In genomic region chr14:49893309-49894213, GRCh38 we compare ENCODE assay signal across 8 cellular contexts. TPM values are rescaled to one million over a fixed set of nuclear protein-coding genes. Genes with fewer than 3 reads are reported as not detected.
DNase-seq lines count a peak whose midpoint lies in the region; ATAC-seq, FAIRE-seq and TF ChIP-seq lines count a peak whose summit lies in the region.

No MANE protein-coding gene starts in this region.

- no peak for TF ChIP-seq CTCF in Calu3 (IDR thresholded peaks at IDR 0.05; ENCODE audit: unreplicated experiment)
- TF ChIP-seq CTCF in activated B cell treated with CpG ODN at 0.5 μM for 24 hours (IDR thresholded peaks at IDR 0.05) = no peak
- no peak for TF ChIP-seq CTCF in HepG2 (CRISPR knock-in tag; IDR thresholded peaks at IDR 0.05)

- WGBS in HepG2 (ENCODE audit: low lambda C conversion rate) = 2% methylated on average over 9 of the region's 85 CpGs

- H3K27ac Mint-ChIP-seq in Calu3 (ENCODE audit: unreplicated experiment) (peak overlapping the region; percentile 97), activated B cell treated with CpG ODN at 0.5 μM for 24 hours (peak overlapping the region; percentile 98)

- H2AFZ ChIP-seq in HepG2 (ENCODE audit: low read length) = no peak overlapping the region

- in situ Hi-C loops in HepG2 (cut with HindIII; ENCODE audit: extremely low pct_ligation_motif_present, low pct_unique_long_range_greater_than_20kb) = loop anchor here (5.0 kb wide), 1 partner anchor 109 kb away; no protein-coding TSS in a partner anchor

- POLR2A ChIA-PET in activated B cell treated with CpG ODN at 0.5 μM for 24 hours (lab: Charles Lee) (interaction anchor here (0.6 to 3.9 kb wide), 36 partner anchors 10 to 259 kb away, joined by 3 to 143 read pairs (median 12); partner anchors contain the start of genes DNAAF2, KLHDC2 and NEMF), HepG2 (lab: Yijun Ruan, JAX) (interaction anchor here (0.8 to 3.4 kb wide), 12 partner anchors 9 to 168 kb away, joined by 3 to 27 read pairs (median 6); partner anchors contain the start of gene NEMF)

- peak; percentile 29 for ATAC-seq in GM21390 (IDR thresholded peaks at IDR 0.05; ENCODE audit: unreplicated experiment)
- peak; percentile 40 for ATAC-seq in activated B cell treated with CpG ODN at 0.5 μM for 24 hours (ENCODE audit: low read depth)
- peak; percentile 68 for ATAC-seq in HepG2

- H3K9me3 ChIP-seq in HUES48 (ENCODE audit: control insufficient read depth, insufficient read depth, low read length) (no peaks in the 10 kb centered on the region), HepG2 (ENCODE audit: low read length) (no peaks in the 10 kb centered on the region)

- H3K27me3 ChIP-seq in HUES48 (ENCODE audit: control insufficient read depth, insufficient read depth, low read length) (no peaks in the 10 kb centered on the region), HepG2 (ENCODE audit: control insufficient read depth in 1 of 2, insufficient read depth in 2 of 2, low read length in 2 of 2) (no peaks in the 10 kb centered on the region)

- H3K9me3 Mint-ChIP-seq in Calu3 (ENCODE audit: low read depth, unreplicated experiment) = no peaks in the 10 kb centered on the region
- no peaks in the 10 kb centered on the region for H3K9me3 Mint-ChIP-seq in activated B cell treated with CpG ODN at 0.5 μM for 24 hours

- TF ChIP-seq EP300 in HepG2 (IDR thresholded peaks at IDR 0.05; ENCODE audit: low read depth in 2 of 2, low read length in 2 of 2) = no peak
- TF ChIP-seq EP300 in HepG2 (CRISPR knock-in tag; IDR thresholded peaks at IDR 0.05; ENCODE audit: borderline replicate concordance) = no peak

- BruUV-seq in Calu3 (replicated peaks; lab: Mats Ljungman, UMichigan) = TSS peak; percentile 76
- BruUV-seq in HepG2 (replicated peaks; lab: Mats Ljungman, UMichigan) = TSS peak; percentile 61

- H3K4me3 ChIP-seq in HUES48 (ENCODE audit: low read depth, low read length) = peak overlapping the region; percentile 91
- H3K4me3 ChIP-seq in HepG2 (replicated peaks in 1 of 3; ENCODE audit: insufficient read depth in 1 of 3, low read depth in 2 of 3, low read length in 3 of 3) = peak overlapping the region; percentile 95 to 99 (median 97)

- no peak for FAIRE-seq in HepG2 (lab: Jason Lieb, UNC)

- DNase-seq in Calu3 (peak; percentile 63), activated B cell treated with CpG ODN at 0.5 μM for 24 hours (peak; percentile 68), caudate nucleus (lab: John Stamatoyannopoulos, UW) (peak in 17 of 61 donors; percentile 23 to 67 (median 37)), HepG2 (ENCODE audit: low spot score) (no peak), hippocampal formation (lab: John Stamatoyannopoulos, UW) (no peak)
- DNase-seq in stimulated activated CD4-positive, alpha-beta T cell treated with anti-CD3 and anti-CD28 coated beads, TNF-alpha, amount 100 ng/mL, for 24 hours (ENCODE audit: low read depth in 3 of 3) = peak; percentile 56 to 83 (median 69)

- H4K20me1 ChIP-seq in HepG2 (ENCODE audit: insufficient read depth, low read length) = peaks cover 27% of the 10 kb centered on the region

- peaks cover 46% of the 10 kb centered on the region for H3K79me2 ChIP-seq in HepG2 (ENCODE audit: insufficient read depth, low read length)

- H3K4me1 ChIP-seq in HUES48 (ENCODE audit: control insufficient read depth, insufficient read depth, low read length) (peaks cover 9% of the 10 kb centered on the region), HepG2 (ENCODE audit: insufficient read depth, low read length) (peaks cover 37% of the 10 kb centered on the region)

- H3K4me1 Mint-ChIP-seq in Calu3 (ENCODE audit: low read depth, unreplicated experiment) (peaks cover 10% of the 10 kb centered on the region), activated B cell treated with CpG ODN at 0.5 μM for 24 hours (peaks cover 45% of the 10 kb centered on the region)

- H3K36me3 ChIP-seq in HUES48 (ENCODE audit: control insufficient read depth, insufficient read depth, low read length) (peaks cover 26% of the 10 kb centered on the region), HepG2 (replicated peaks in 1 of 2; ENCODE audit: control insufficient read depth in 1 of 2, insufficient read depth in 2 of 2, low read length in 2 of 2) (no peaks in the 10 kb centered on the region; a peak in 2 of 5 replicates)

- H3K27ac ChIP-seq in HUES48 (ENCODE audit: low read depth, low read length) (peak overlapping the region; percentile 98), caudate nucleus (ENCODE audit: low read depth, low read length) (peak overlapping the region; percentile 95), HepG2 (ENCODE audit: extremely low read length, insufficient read depth, low read length) (peak overlapping the region; percentile 98)

- H3K4me3 Mint-ChIP-seq in Calu3 (ENCODE audit: low read depth, unreplicated experiment) (peak overlapping the region; percentile 87), activated B cell treated with CpG ODN at 0.5 μM for 24 hours (peak overlapping the region; percentile 96)

- H3K27me3 Mint-ChIP-seq in Calu3 (ENCODE audit: unreplicated experiment) (no peaks in the 10 kb centered on the region), activated B cell treated with CpG ODN at 0.5 μM for 24 hours (no peaks in the 10 kb centered on the region)

- CTCF ChIA-PET in Calu3 (lab: Charles Lee) (interaction anchor here (1.0 kb wide), 1 partner anchor 77 kb away, joined by 3 read pairs; no protein-coding TSS in a partner anchor), activated B cell treated with CpG ODN at 0.5 μM for 24 hours (lab: Charles Lee) (interaction anchor here (0.8 to 3.2 kb wide), 7 partner anchors 31 to 212 kb away, joined by 3 to 30 read pairs (median 4); no protein-coding TSS in a partner anchor), HepG2 (lab: Yijun Ruan, JAX; ENCODE audit: low intra/inter-chr PET ratio, low total read pairs) (no interaction called here)

- peak overlapping the region; percentile 98 for H3K9ac ChIP-seq in HUES48 (ENCODE audit: low read depth, low read length)
- peak overlapping the region; percentile 99 for H3K9ac ChIP-seq in HepG2 (ENCODE audit: insufficient read depth, low read depth, low read length)

- H3K36me3 Mint-ChIP-seq in Calu3 (ENCODE audit: insufficient read depth, unreplicated experiment) (peaks cover 62% of the 10 kb centered on the region), activated B cell treated with CpG ODN at 0.5 μM for 24 hours (ENCODE audit: low read depth) (peaks cover 50% of the 10 kb centered on the region)

- intact Hi-C loops in Calu3 (cut with micrococcal nuclease; ENCODE audit: unreplicated experiment) = loop anchor here (2.0 kb wide), 2 partner anchors 25 to 53 kb away; no protein-coding TSS in a partner anchor
- intact Hi-C loops in activated B cell treated with CpG ODN at 0.5 μM for 24 hours (cut with micrococcal nuclease) = loop anchor here (1.0 to 2.0 kb wide), 4 partner anchors 37 to 154 kb away; no protein-coding TSS in a partner anchor
- intact Hi-C loops in HepG2 (cut with micrococcal nuclease; ENCODE audit: unreplicated experiment) = loop anchor here (2.0 to 5.0 kb wide), 2 partner anchors 93 to 169 kb away; no protein-coding TSS in a partner anchor

- H3K4me2 ChIP-seq in HepG2 (ENCODE audit: low read depth, low read length) = peak overlapping the region; percentile 87

- no peak for TF ChIP-seq RAD21 in HepG2 (CRISPR knock-in tag; IDR thresholded peaks at IDR 0.05)

- TF ChIP-seq POLR2A in HepG2 (IDR thresholded peaks at IDR 0.05; ENCODE audit: insufficient read depth in 1 of 2, low read depth in 2 of 2, low read length in 2 of 2) = no peak

RNA-seq across cellular contexts. Expression of gene ARF6, which starts 0.7 kb away (rescaled TPM):
- total RNA-seq in Calu3 (2022) (74.2 and 81.0 TPM in 2 replicates), activated B cell treated with CpG ODN at 0.5 μM for 24 hours (136 and 142 TPM in 2 replicates), HepG2 (2016; rRNA removed; fragmentation: Illumina TruSeq; extraction: Trizol) (31.9 and 36.1 TPM in 2 replicates)
- 9.3 and 12.2 TPM in 2 replicates for total RNA-seq in HepG2 (2016; cell fraction: cytosol; rRNA removed; fragmentation: Illumina TruSeq; extraction: Trizol; ENCODE audit: low read depth)
- total RNA-seq in HepG2 (2016; cell fraction: insoluble cytoplasmic fraction; rRNA removed; fragmentation: Illumina TruSeq; extraction: Trizol) = 35.0 TPM in 2 replicates
- total RNA-seq in HepG2 (2016; cell fraction: membrane; rRNA removed; fragmentation: Illumina TruSeq; extraction: Trizol) = 33.5 and 36.6 TPM in 2 replicates
- 18.8 and 19.2 TPM in 2 replicates for total RNA-seq in HepG2 (2016; cell fraction: nucleus; rRNA removed; fragmentation: Illumina TruSeq; extraction: Trizol)
- 12.7 and 13.6 TPM in 2 replicates for polyA plus RNA-seq in HepG2 (2011; rRNA removed)
- 10.4 and 11.2 TPM in 2 replicates for polyA plus RNA-seq in HepG2 (2011; cell fraction: cytosol; rRNA removed)
- polyA plus RNA-seq in HepG2 (2011; cell fraction: nucleus; rRNA removed) = 8.5 TPM in 2 replicates
- 22.3 and 22.4 TPM in 2 replicates for polyA plus RNA-seq in HepG2 (2012)
- 7.1 and 10.0 TPM in 2 replicates for polyA plus RNA-seq in HepG2 (2016; cell fraction: cytosol; fragmentation: Illumina TruSeq; extraction: Trizol; ENCODE audit: low read depth)
- polyA plus RNA-seq in HepG2 (2016; cell fraction: insoluble cytoplasmic fraction; fragmentation: Illumina TruSeq; extraction: Trizol; ENCODE audit: low read depth) = 45.6 and 46.6 TPM in 2 replicates
- polyA plus RNA-seq in HepG2 (2016; cell fraction: membrane; fragmentation: Illumina TruSeq; extraction: Trizol; ENCODE audit: low read depth) = 20.3 and 27.1 TPM in 2 replicates
- 31.2 and 33.5 TPM in 2 replicates for polyA plus RNA-seq in HepG2 (2016; cell fraction: nucleus; fragmentation: Illumina TruSeq; extraction: Trizol; ENCODE audit: insufficient read depth, low read depth)
- polyA minus RNA-seq in HepG2 (2011; rRNA and poly(A)+ RNA removed; ENCODE audit: low replicate concordance) = 13.8 and 26.7 TPM in 2 replicates
- polyA minus RNA-seq in HepG2 (2011; cell fraction: cytosol; rRNA and poly(A)+ RNA removed) = 9.2 and 10.8 TPM in 2 replicates
- 10.3 and 10.9 TPM in 2 replicates for polyA minus RNA-seq in HepG2 (2011; cell fraction: nucleus; rRNA and poly(A)+ RNA removed)

RNA-seq across cellular contexts. Expression of gene NEMF, which starts 41.0 kb away (rescaled TPM):
- total RNA-seq in Calu3 (2022) = 76.3 and 77.7 TPM in 2 replicates
- total RNA-seq in activated B cell treated with CpG ODN at 0.5 μM for 24 hours = 99.1 and 110 TPM in 2 replicates
- total RNA-seq in HepG2 (2016; rRNA removed; fragmentation: Illumina TruSeq; extraction: Trizol) = 57.9 and 62.5 TPM in 2 replicates
- total RNA-seq in HepG2 (2016; cell fraction: cytosol; rRNA removed; fragmentation: Illumina TruSeq; extraction: Trizol; ENCODE audit: low read depth) = 35.7 and 44.4 TPM in 2 replicates
- 59.7 and 63.0 TPM in 2 replicates for total RNA-seq in HepG2 (2016; cell fraction: insoluble cytoplasmic fraction; rRNA removed; fragmentation: Illumina TruSeq; extraction: Trizol)
- total RNA-seq in HepG2 (2016; cell fraction: membrane; rRNA removed; fragmentation: Illumina TruSeq; extraction: Trizol) = 22.3 and 26.0 TPM in 2 replicates
- 91.5 and 98.9 TPM in 2 replicates for total RNA-seq in HepG2 (2016; cell fraction: nucleus; rRNA removed; fragmentation: Illumina TruSeq; extraction: Trizol)
- 19.9 and 21.3 TPM in 2 replicates for polyA plus RNA-seq in HepG2 (2011; rRNA removed)
- 6.3 and 8.5 TPM in 2 replicates for polyA plus RNA-seq in HepG2 (2011; cell fraction: cytosol; rRNA removed)
- 36.3 and 47.2 TPM in 2 replicates for polyA plus RNA-seq in HepG2 (2011; cell fraction: nucleus; rRNA removed)
- polyA plus RNA-seq in HepG2 (2012) = 21.6 and 25.8 TPM in 2 replicates
- polyA plus RNA-seq in HepG2 (2016; cell fraction: cytosol; fragmentation: Illumina TruSeq; extraction: Trizol; ENCODE audit: low read depth) = 2.7 and 3.3 TPM in 2 replicates
- polyA plus RNA-seq in HepG2 (2016; cell fraction: insoluble cytoplasmic fraction; fragmentation: Illumina TruSeq; extraction: Trizol; ENCODE audit: low read depth) = 58.7 and 61.6 TPM in 2 replicates
- polyA plus RNA-seq in HepG2 (2016; cell fraction: membrane; fragmentation: Illumina TruSeq; extraction: Trizol; ENCODE audit: low read depth) = 5.6 TPM in 2 replicates
- polyA plus RNA-seq in HepG2 (2016; cell fraction: nucleus; fragmentation: Illumina TruSeq; extraction: Trizol; ENCODE audit: insufficient read depth, low read depth) = 92.9 and 120 TPM in 2 replicates
- 21.7 and 46.2 TPM in 2 replicates for polyA minus RNA-seq in HepG2 (2011; rRNA and poly(A)+ RNA removed; ENCODE audit: low replicate concordance)
- polyA minus RNA-seq in HepG2 (2011; cell fraction: cytosol; rRNA and poly(A)+ RNA removed) = 16.4 and 23.0 TPM in 2 replicates
- polyA minus RNA-seq in HepG2 (2011; cell fraction: nucleus; rRNA and poly(A)+ RNA removed) = 222 and 226 TPM in 2 replicates

Comparison
In these comparisons a context has a peak if more than half of its experiments do, and no peak if none do; other contexts are left out.
1. DNase-seq: peak in Calu3 (single experiment), activated B cell treated with CpG ODN at 0.5 μM for 24 hours (single experiment) and stimulated activated CD4-positive, alpha-beta T cell treated with anti-CD3 and anti-CD28 coated beads, TNF-alpha, amount 100 ng/mL, for 24 hours (3 of 3); none in HepG2 (single experiment) and hippocampal formation (0 of 2).
2. Peak in every context shown above with its lines, with median percentiles within 50 percentile points of each other: ATAC-seq and H3K27ac ChIP-seq.